In the genomic region with DNA sequence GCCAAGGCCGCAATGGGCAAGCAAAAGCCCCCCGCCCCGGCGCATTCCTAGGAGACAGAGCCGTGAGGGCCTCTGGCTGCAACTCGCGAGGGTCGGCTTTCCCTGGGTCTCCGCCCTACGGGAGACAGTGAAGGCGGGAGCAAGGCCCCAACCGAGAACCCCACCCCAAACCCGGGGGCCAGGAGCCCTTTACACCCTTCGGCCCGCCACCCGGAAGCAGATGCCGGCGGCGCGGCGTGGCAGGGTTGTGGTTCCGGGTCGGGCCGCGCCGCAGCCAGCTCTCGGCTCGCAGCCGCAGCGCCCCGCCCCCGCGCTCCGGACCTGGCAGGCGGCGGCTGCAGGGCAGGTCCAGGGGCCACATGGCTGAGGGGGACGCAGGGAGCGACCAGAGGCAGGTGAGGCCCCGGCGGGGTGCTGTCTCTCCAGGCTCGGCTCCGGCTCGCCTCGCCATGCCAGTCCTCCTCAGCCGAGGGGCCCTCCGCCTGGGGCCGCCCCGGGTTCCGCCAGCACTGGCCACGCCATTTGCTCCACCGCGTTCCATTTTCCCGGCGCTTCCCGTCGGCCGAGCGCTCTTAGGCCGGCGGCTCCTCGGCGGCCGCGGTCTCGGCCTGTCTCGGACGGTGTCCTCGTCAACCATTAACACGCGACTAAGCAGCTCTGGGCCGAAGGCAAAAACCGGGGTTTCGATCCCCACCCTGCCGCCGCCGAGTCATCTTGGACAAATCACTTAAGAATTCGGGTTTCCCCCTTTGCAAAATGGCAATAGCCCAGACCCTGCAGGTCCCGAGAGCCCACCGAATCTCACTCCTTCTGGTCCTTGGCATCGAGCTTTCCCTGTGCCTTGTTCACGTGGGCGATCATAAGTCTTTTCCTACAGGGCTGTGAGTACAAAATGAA, we compare ENCODE assay signal across 8 cellular contexts. TPM values are rescaled to one million over a fixed set of nuclear protein-coding genes. Genes with fewer than 3 reads are reported as not detected.
DNase-seq lines count a peak whose midpoint lies in the region; ATAC-seq and TF ChIP-seq lines count a peak whose summit lies in the region.

A gene with protein sequence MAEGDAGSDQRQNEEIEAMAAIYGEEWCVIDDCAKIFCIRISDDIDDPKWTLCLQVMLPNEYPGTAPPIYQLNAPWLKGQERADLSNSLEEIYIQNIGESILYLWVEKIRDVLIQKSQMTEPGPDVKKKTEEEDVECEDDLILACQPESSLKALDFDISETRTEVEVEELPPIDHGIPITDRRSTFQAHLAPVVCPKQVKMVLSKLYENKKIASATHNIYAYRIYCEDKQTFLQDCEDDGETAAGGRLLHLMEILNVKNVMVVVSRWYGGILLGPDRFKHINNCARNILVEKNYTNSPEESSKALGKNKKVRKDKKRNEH (plus strand): TSS at position 273 of the 897 bp plus-strand sequence. CDS start 87 bp downstream, at position 360.

- TF ChIP-seq CTCF in fibroblast of pulmonary artery (IDR thresholded peaks at IDR 0.05; ENCODE audit: low read length, missing control alignments): no peak
- TF ChIP-seq CTCF in natural killer cell (IDR thresholded peaks at IDR 0.05): no peak

- H3K4me3 ChIP-seq in HUES48 (ENCODE audit: low read depth, low read length): peak within 1 kb of the TSS; percentile 96
- peak within 1 kb of the TSS; percentile 75 for H3K4me3 ChIP-seq in fibroblast of pulmonary artery (replicated peaks; ENCODE audit: low read depth, low read length)

- H3K9me3 Mint-ChIP-seq in natural killer cell: peaks cover 0 to 2% of the 10 kb centered on the region in 2 donors

- peak; percentile 94 for ATAC-seq in GM21390 (IDR thresholded peaks at IDR 0.05; ENCODE audit: unreplicated experiment)
- ATAC-seq in natural killer cell: peak; percentile 88 to 96 (median 92)

- peak within 1 kb of the TSS; percentile 72 to 82 for H3K27ac Mint-ChIP-seq in natural killer cell

- DNase-seq in DMS 273 treated with DMSO at 0.1 percent for 48 hours (lab: John Stamatoyannopoulos, UW) (peak; percentile 51), RPMI7951 (ENCODE audit: low read depth) (peak; percentile 80), fibroblast of pulmonary artery (ENCODE audit: low read depth) (peak; percentile 83), natural killer cell (peak; percentile 76)
- peak; percentile 66 for DNase-seq in activated T-helper 9 cell treated with anti-CD3 and anti-CD28 coated beads, Interleukin-2, amount 50 U/mL, for 16 hours (ENCODE audit: low read depth)
- DNase-seq in stimulated activated naive CD4-positive, alpha-beta T cell (lab: John Stamatoyannopoulos, UW): peak; percentile 57 to 80 (median 62)

- H3K4me1 ChIP-seq in HUES48 (ENCODE audit: control insufficient read depth, insufficient read depth, low read length): peaks cover 17% of the 10 kb centered on the region

- no peaks in the 10 kb centered on the region for H3K9me3 ChIP-seq in HUES48 (ENCODE audit: control insufficient read depth, insufficient read depth, low read length)

- H3K27ac ChIP-seq in HUES48 (ENCODE audit: low read depth, low read length): peak within 1 kb of the TSS; percentile 97

- H3K4me3 Mint-ChIP-seq in natural killer cell: peak within 1 kb of the TSS; percentile 94

- intact Hi-C loops in natural killer cell (cut with micrococcal nuclease): no loop called here

- peaks cover 7 to 10% of the 10 kb centered on the region in 2 donors for H3K4me1 Mint-ChIP-seq in natural killer cell

- peaks cover 25% of the 10 kb centered on the region for H3K36me3 ChIP-seq in HUES48 (ENCODE audit: control insufficient read depth, insufficient read depth, low read length)

- peak within 1 kb of the TSS; percentile 99 for H3K9ac ChIP-seq in HUES48 (ENCODE audit: low read depth, low read length)

- peaks cover 8% of the 10 kb centered on the region for H3K36me3 Mint-ChIP-seq in natural killer cell

- peaks cover 24 to 32% of the 10 kb centered on the region in 2 donors for H3K27me3 Mint-ChIP-seq in natural killer cell (ENCODE audit: low read depth in 2 of 2)

- no peaks in the 10 kb centered on the region for H3K27me3 ChIP-seq in HUES48 (ENCODE audit: control insufficient read depth, insufficient read depth, low read length)

RNA-seq across cellular contexts. Expression of the gene that starts here (rescaled TPM):
- total RNA-seq in RPMI7951 (2014; rRNA removed; shearing (Covaris generic)): 27.2 and 30.5 TPM in 2 replicates
- total RNA-seq in natural killer cell: 10 to 100 TPM in 2 of 3 donors, 1 to 10 TPM in 1; 8.4 to 19.9 (median 12.2) TPM

Comparison
In these comparisons a context has a peak if more than half of its experiments do, and no peak if none do; other contexts are left out.
1. Peak in every context shown above with its lines: DNase-seq, ATAC-seq, H3K4me3 ChIP-seq and H3K27ac ChIP-seq.